Comparison of ENCODE assay signal across 8 cellular contexts in genomic region chr1:93078935-93079654, GRCh38. TPM values are rescaled to one million over a fixed set of nuclear protein-coding genes. Genes with fewer than 3 reads are reported as not detected.
A peak's percentile ranks its signal among the peaks of the same experiment; 100 is the strongest.
DNase-seq lines count a peak whose midpoint lies in the region; ATAC-seq and TF ChIP-seq lines count a peak whose summit lies in the region.

Gene MTF2, plus strand, starts transcription at chr1:93079283. Its CDS starts 244 bp downstream, at chr1:93079527.

- no peaks in the 10 kb centered on the region for H3K36me3 ChIP-seq in rectal smooth muscle tissue (ENCODE audit: control insufficient read depth, insufficient read depth, low read length)
- no peaks in the 10 kb centered on the region for H3K36me3 ChIP-seq in vagina

- in situ Hi-C loops in astrocyte of the cerebellum (cut with HindIII; ENCODE audit: low sequenced_read_pairs) = no loop called here

- peak within 1 kb of the TSS; percentile 85 for H3K27ac ChIP-seq in rectal smooth muscle tissue (ENCODE audit: low read depth, low read length)
- peak within 1 kb of the TSS; percentile 91 for H3K27ac ChIP-seq in vagina

- no peaks in the 10 kb centered on the region for H3K9me3 ChIP-seq in vagina

- H3K4me1 ChIP-seq in rectal smooth muscle tissue (ENCODE audit: control insufficient read depth, insufficient read depth, low read length) (peaks cover 3% of the 10 kb centered on the region), vagina (peaks cover 30% of the 10 kb centered on the region)

- peak in 1 of 2 donors; percentile 44 for TF ChIP-seq POLR2A in vagina (IDR thresholded peaks at IDR 0.05)

- intact Hi-C loops in vagina (cut with DNase I) = no loop called here

- peak within 1 kb of the TSS; percentile 92 for H3K4me3 ChIP-seq in astrocyte of the cerebellum (ENCODE audit: low read depth, low read length)
- H3K4me3 ChIP-seq in rectal smooth muscle tissue (ENCODE audit: low read length) = peak within 1 kb of the TSS; percentile 96
- H3K4me3 ChIP-seq in vagina = peak within 1 kb of the TSS; percentile 67 to 93

- H3K9ac ChIP-seq in rectal smooth muscle tissue (ENCODE audit: low read length) = peak within 1 kb of the TSS; percentile 93

- DNase-seq in NCI-H2081 (lab: John Stamatoyannopoulos, UW) (peak; percentile 91 to 95), T-helper 9 cell (peak; percentile 83), astrocyte of the cerebellum (ENCODE audit: low read depth) (peak; percentile 92), hepatic stellate cell (ENCODE audit: low spot score) (peak; percentile 85), vagina (ENCODE audit: extremely low spot score in 2 of 2) (peak in 1 of 2 donors; percentile 93)

- ATAC-seq in GM18511 (IDR thresholded peaks at IDR 0.05; ENCODE audit: unreplicated experiment) (peak; percentile 84), HG03025 (IDR thresholded peaks at IDR 0.05; ENCODE audit: low FRiP score, unreplicated experiment) (peak; percentile 71)

- H3K27me3 ChIP-seq in rectal smooth muscle tissue (ENCODE audit: control insufficient read depth, insufficient read depth, low read length) (no peaks in the 10 kb centered on the region), vagina (no peaks in the 10 kb centered on the region)

- TF ChIP-seq CTCF in astrocyte of the cerebellum (IDR thresholded peaks at IDR 0.05; ENCODE audit: low read depth, low read length, missing control alignments) (no peak), vagina (IDR thresholded peaks at IDR 0.05) (no peak)

RNA-seq across cellular contexts. Expression of gene MTF2, which starts in this region (rescaled TPM):
- 16.7 TPM for total RNA-seq in vagina
